Comparison of ENCODE assay signal across 17 cellular contexts in the genomic region with DNA sequence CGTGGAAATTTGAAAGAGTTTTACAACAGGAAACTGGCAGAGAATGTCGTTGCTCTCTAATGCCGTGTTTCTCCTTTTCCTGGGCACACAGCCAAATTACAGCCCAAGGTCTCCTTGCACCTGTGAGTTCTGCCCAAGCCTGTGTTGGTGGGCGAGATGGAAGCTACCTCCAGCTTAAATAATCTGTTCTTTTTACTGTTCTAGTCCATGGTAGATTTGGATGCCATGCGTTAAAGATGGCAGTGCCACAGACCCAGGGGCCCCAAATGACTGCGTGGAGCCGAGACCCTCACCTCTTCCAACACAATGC.
A peak's percentile ranks its signal among the peaks of the same experiment; 100 is the strongest.
DNase-seq lines count a peak whose midpoint lies in the region; TF ChIP-seq lines count a peak whose summit lies in the region.
"Had no signal": no experiment of that assay in that cellular context is flagged by ENCODE, and none has a peak within 500 bp of the region (broad histone marks: within the 10 kb centered on the region; RNA-seq: fewer than 3 reads in every experiment).

No MANE protein-coding gene starts in this region.

- H3K27ac ChIP-seq in prostate gland = no peak overlapping the region
- H3K27ac ChIP-seq: dorsolateral prefrontal cortex, neutrophil had no signal

- peaks cover 33% of the 10 kb centered on the region for H3K4me1 Mint-ChIP-seq in MCF 10A (ENCODE audit: insufficient read depth, unreplicated experiment)

- POLR2A ChIA-PET in MCF 10A (lab: Yijun Ruan, JAX) = interaction anchor here (1.0 to 6.5 kb wide), 13 partner anchors 11 to 777 kb away, joined by 3 to 136 read pairs (median 5); partner anchors contain the start of genes IRX4 and NDUFS6

- TF ChIP-seq POLR2A in prostate gland (IDR thresholded peaks at IDR 0.05) = no peak

- H3K36me3 Mint-ChIP-seq in MCF 10A (ENCODE audit: insufficient read depth, unreplicated experiment) = peaks cover 21% of the 10 kb centered on the region

- H3K36me3 ChIP-seq in prostate gland = no peaks in the 10 kb centered on the region
- H3K36me3 ChIP-seq: BE2C, neutrophil had no signal

- no peak for TF ChIP-seq CTCF in MCF 10A (IDR thresholded peaks at IDR 0.05; ENCODE audit: unreplicated experiment)
- no peak for TF ChIP-seq CTCF in prostate gland (IDR thresholded peaks at IDR 0.05)

- H3K4me3 ChIP-seq in prostate gland = no peak overlapping the region
- H3K4me3 ChIP-seq: dorsolateral prefrontal cortex had no signal

- H3K4me1 ChIP-seq in prostate gland (replicated peaks) = no peaks in the 10 kb centered on the region
- H3K4me1 ChIP-seq: BE2C had no signal

- no peaks in the 10 kb centered on the region for H3K27me3 ChIP-seq in prostate gland (replicated peaks; ENCODE audit: insufficient read depth)
- H3K27me3 ChIP-seq: neutrophil had no signal

- peak; percentile 16 for DNase-seq in NCI-H2196 (lab: John Stamatoyannopoulos, UW; ENCODE audit: unreplicated experiment)
- DNase-seq in NCI-H2196 treated with DMSO at 0.1 percent for 48 hours (lab: John Stamatoyannopoulos, UW; ENCODE audit: unreplicated experiment) = no peak
- DNase-seq in NCI-H2029 treated with DMSO at 0.1 percent for 48 hours (lab: John Stamatoyannopoulos, UW) = peak; percentile 1
- peak; percentile 88 for DNase-seq in MCF 10A (ENCODE audit: unreplicated experiment)
- peak; percentile 60 for DNase-seq in prostate gland (ENCODE audit: low spot score)
- DNase-seq in middle frontal gyrus (ENCODE audit: extremely low spot score, low spot score) = no peak
- DNase-seq in foreskin melanocyte = no peak
- DNase-seq in Kasumi-1 (lab: John Stamatoyannopoulos, UW) = no peak
- DNase-seq: activated CD4-positive, alpha-beta T cell treated with anti-CD3 and anti-CD28 coated beads, Interleukin-2, amount 50 U/mL, for 48 hours; activated naive CD4-positive, alpha-beta T cell treated with Interleukin-2 at 50 U/mL for 16 hours; amygdala; BE2C; central memory CD4-positive, alpha-beta T cell; dorsolateral prefrontal cortex; left ventricle myocardium superior; NCI-H446 had no signal

- BruUV-seq in MCF 10A (replicated peaks; lab: Mats Ljungman, UMichigan) = no TSS peak

- 33% methylated on average over 7 of the region's 7 CpGs for WGBS in prostate gland

- CTCF ChIA-PET in MCF 10A (lab: Yijun Ruan, JAX) = interaction anchor here (0.7 to 1.4 kb wide), 4 partner anchors 23 to 1582 kb away, joined by 3 to 4 read pairs (median 4); no protein-coding TSS in a partner anchor

- intact Hi-C loops in MCF 10A (cut with micrococcal nuclease) = no loop called here
- intact Hi-C loops in prostate gland (cut with DNase I) = no loop called here

- no peak overlapping the region for H3K27ac Mint-ChIP-seq in MCF 10A (ENCODE audit: low read depth, unreplicated experiment)

- H3K9me3 ChIP-seq in prostate gland = no peaks in the 10 kb centered on the region
- H3K9me3 ChIP-seq: BE2C, neutrophil had no signal

- H3K27me3 Mint-ChIP-seq in MCF 10A (ENCODE audit: insufficient read depth, unreplicated experiment) = no peaks in the 10 kb centered on the region

- H3K4me3 Mint-ChIP-seq in MCF 10A (ENCODE audit: unreplicated experiment) = no peak overlapping the region

- H3K9me3 Mint-ChIP-seq in MCF 10A (ENCODE audit: unreplicated experiment) = peaks cover 5% of the 10 kb centered on the region

Comparison
In these comparisons a context has a peak if more than half of its experiments do, and no peak if none do; other contexts are left out.
1. DNase-seq: peak in NCI-H2196 (single experiment), NCI-H2029 treated with DMSO at 0.1 percent for 48 hours (single experiment), MCF 10A (single experiment) and prostate gland (single experiment); none in NCI-H2196 treated with DMSO at 0.1 percent for 48 hours (single experiment), middle frontal gyrus (single experiment), foreskin melanocyte (single experiment) and Kasumi-1 (0 of 2).